23 cellular contexts compared by ENCODE assay signal in the genomic region with DNA sequence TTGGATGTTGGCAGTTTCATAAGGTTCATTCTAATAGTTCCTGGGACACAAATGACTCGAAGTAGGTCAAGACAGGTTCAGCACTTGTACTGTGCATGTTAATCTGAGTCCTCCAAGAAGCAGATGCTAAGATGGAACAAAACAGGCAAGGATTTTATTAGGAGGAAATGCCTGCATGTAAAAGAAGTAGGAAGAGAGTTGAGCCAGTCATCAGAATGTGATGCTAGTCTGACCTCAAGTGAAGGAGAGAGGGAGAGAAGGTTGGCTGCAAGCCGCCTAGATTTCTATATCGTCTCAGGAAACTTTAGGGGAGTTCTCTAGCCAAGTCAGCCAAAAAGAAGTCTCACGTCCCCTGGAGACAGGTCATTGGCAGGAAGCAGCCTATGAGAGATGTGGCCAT.
A peak's percentile ranks its signal among the peaks of the same experiment; 100 is the strongest.
DNase-seq lines count a peak whose midpoint lies in the region; ATAC-seq and TF ChIP-seq lines count a peak whose summit lies in the region.
"Had no signal": no experiment of that assay in that cellular context is flagged by ENCODE, and none has a peak within 500 bp of the region (broad histone marks: within the 10 kb centered on the region; RNA-seq: fewer than 3 reads in every experiment).

No MANE protein-coding gene starts in this region.

- H3K27me3 ChIP-seq in GM23338 (ENCODE audit: insufficient read depth), result no peaks in the 10 kb centered on the region
- H3K27me3 ChIP-seq: stomach had no signal

- WGBS in lower leg skin, 2 donors, result 55 to 62% methylated on average over 4 of the region's 4 CpGs

- H3K79me2 ChIP-seq in GM23338 (replicated peaks; ENCODE audit: insufficient read depth), result no peaks in the 10 kb centered on the region

- ATAC-seq in GM23338, result no peak
- ATAC-seq in stimulated activated naive B cell treated with anti-CD40 and anti-IgM and Interleukin-4, amounts not matched to agents 10 μg/mL and 1 μg/mL and 100 μg/mL, for 72 hours (replicated peaks), result no peak
- ATAC-seq in activated T-cell treated with anti-CD3 and anti-CD28 coated beads, Interleukin-2, amount 50 U/mL, for 72 hours (replicated peaks in 1 of 2), result no peak
- ATAC-seq: activated CD4-positive, alpha-beta T cell treated with anti-CD3 and anti-CD28 coated beads for 36 hours; activated CD8-positive, alpha-beta memory T cell treated with anti-CD3 and anti-CD28 coated beads, Interleukin-2, amount 10 ng/mL, durations not matched to agents 7 days and 5 days; esophagus mucosa; natural killer cell treated with Interleukin-12 subunit alpha and Interleukin-12 subunit beta and Interleukin-15 and Interleukin-18, amount 100 ng/mL, for 72 hours had no signal

- H3K9me3 Mint-ChIP-seq in GM23338, result peaks cover 3% of the 10 kb centered on the region; the same call in 1 of the 3 replicates
- H3K9me3 Mint-ChIP-seq in stimulated activated naive B cell treated with anti-CD40 and anti-IgM and Interleukin-4, amounts not matched to agents 10 μg/mL and 1 μg/mL and 100 μg/mL, for 72 hours, result peaks cover 0 to 3% of the 10 kb centered on the region in 2 donors
- H3K9me3 Mint-ChIP-seq in activated T-cell treated with anti-CD3 and anti-CD28 coated beads, Interleukin-2, amount 50 U/mL, for 72 hours, result no peaks in the 10 kb centered on the region
- H3K9me3 Mint-ChIP-seq: activated T-helper 2 cell treated with anti-CD3 and anti-CD28 coated beads, Interferon-gamma antibody, Interleukin-2, Interleukin-4, amounts not matched to agents 10 μg/mL and 5 μg/mL and 100 μg/mL, durations not matched to agents 14 hours and 24 hours and 36 hours had no signal

- H3K4me3 ChIP-seq in GM23338 (no peak overlapping the region), cardiac fibroblast (replicated peaks in 1 of 2; ENCODE audit: low read depth in 2 of 2, low read length in 2 of 2) (no peak overlapping the region), lower leg skin (ENCODE audit: low read depth, poor library complexity, severe bottlenecking) (no peak overlapping the region)
- H3K4me3 ChIP-seq: stomach had no signal

- H3K9me2 ChIP-seq in GM23338 (ENCODE audit: insufficient read depth), result peaks cover 4% of the 10 kb centered on the region

- intact Hi-C loops in lower leg skin (cut with DNase I; ENCODE audit: low total_unique reads), result no loop called here

- H3F3A ChIP-seq in GM23338 (replicated peaks; ENCODE audit: low read depth), result no peaks in the 10 kb centered on the region

- H3K4me2 ChIP-seq in GM23338, result no peak overlapping the region

- no peaks in the 10 kb centered on the region for H3K36me3 Mint-ChIP-seq in GM23338 (ENCODE audit: low read depth)
- no peaks in the 10 kb centered on the region for H3K36me3 Mint-ChIP-seq in stimulated activated naive B cell treated with anti-CD40 and anti-IgM and Interleukin-4, amounts not matched to agents 10 μg/mL and 1 μg/mL and 100 μg/mL, for 72 hours
- no peaks in the 10 kb centered on the region for H3K36me3 Mint-ChIP-seq in activated T-cell treated with anti-CD3 and anti-CD28 coated beads, Interleukin-2, amount 50 U/mL, for 72 hours (ENCODE audit: insufficient read depth in 2 of 2)
- H3K36me3 Mint-ChIP-seq: activated CD8-positive, alpha-beta memory T cell treated with anti-CD3 and anti-CD28 coated beads, Interleukin-2, amount 10 ng/mL, durations not matched to agents 7 days and 5 days; CD4-positive, alpha-beta memory T cell; natural killer cell treated with Interleukin-12 subunit alpha and Interleukin-12 subunit beta and Interleukin-15 and Interleukin-18, amount 100 ng/mL, for 72 hours had no signal

- DNase-seq in AG08395 (ENCODE audit: low spot score) (peak; percentile 50), GM23338 (ENCODE audit: low spot score) (no peak), cardiac fibroblast (ENCODE audit: low read depth in 2 of 2) (peak; percentile 28 to 38), midbrain (lab: John Stamatoyannopoulos, UW) (peak; percentile 67), D341Med (ENCODE audit: low spot score) (no peak), lower leg skin (ENCODE audit: low spot score in 2 of 2) (no peak)
- DNase-seq in stimulated activated naive B cell treated with anti-CD40 and anti-IgM and Interleukin-4, amounts not matched to agents 10 μg/mL and 1 μg/mL and 100 μg/mL, for 72 hours, result no peak
- no peak for DNase-seq in activated T-cell treated with anti-CD3 and anti-CD28 coated beads, Interleukin-2, amount 50 U/mL, for 72 hours
- DNase-seq: ACHN; activated CD4-positive, alpha-beta T cell treated with anti-CD3 and anti-CD28 coated beads for 36 hours; activated CD8-positive, alpha-beta memory T cell treated with anti-CD3 and anti-CD28 coated beads, Interleukin-2, amount 10 ng/mL, durations not matched to agents 7 days and 5 days; CD4-positive, alpha-beta memory T cell; hypothalamus; kidney; NCI-H1417; NCI-H526; posterior cingulate gyrus; stimulated activated CD4-positive, alpha-beta T cell treated with anti-CD3 and anti-CD28 coated beads, Interleukin-2, amount 100 ng/mL, for 24 hours; stomach had no signal

- H3K36me3 ChIP-seq in GM23338 (ENCODE audit: insufficient read depth), result no peaks in the 10 kb centered on the region
- H3K36me3 ChIP-seq: stomach had no signal

- H3K4me3 Mint-ChIP-seq in GM23338, result no peak overlapping the region
- H3K4me3 Mint-ChIP-seq in stimulated activated naive B cell treated with anti-CD40 and anti-IgM and Interleukin-4, amounts not matched to agents 10 μg/mL and 1 μg/mL and 100 μg/mL, for 72 hours, result no peak overlapping the region
- no peak overlapping the region for H3K4me3 Mint-ChIP-seq in activated T-cell treated with anti-CD3 and anti-CD28 coated beads, Interleukin-2, amount 50 U/mL, for 72 hours
- H3K4me3 Mint-ChIP-seq: activated CD4-positive, alpha-beta T cell treated with anti-CD3 and anti-CD28 coated beads for 36 hours; activated CD8-positive, alpha-beta memory T cell treated with anti-CD3 and anti-CD28 coated beads, Interleukin-2, amount 10 ng/mL, durations not matched to agents 7 days and 5 days; CD4-positive, alpha-beta memory T cell; central memory CD8-positive, alpha-beta T cell; natural killer cell treated with Interleukin-12 subunit alpha and Interleukin-12 subunit beta and Interleukin-15 and Interleukin-18, amount 100 ng/mL, for 72 hours had no signal

- no peaks in the 10 kb centered on the region for H3K4me1 ChIP-seq in GM23338 (ENCODE audit: insufficient read depth)
- H3K4me1 ChIP-seq: stomach had no signal

- H4K20me1 ChIP-seq in GM23338 (replicated peaks; ENCODE audit: insufficient read depth), result no peaks in the 10 kb centered on the region

- TF ChIP-seq CTCF in GM23338 (conservative IDR thresholded peaks at IDR 0.05; ENCODE audit: low read depth in 2 of 2) (no peak), cardiac fibroblast (IDR thresholded peaks at IDR 0.05; ENCODE audit: low read depth, low read length) (no peak), lower leg skin (IDR thresholded peaks at IDR 0.05) (no peak)

- no peak overlapping the region for H3K27ac Mint-ChIP-seq in GM23338
- H3K27ac Mint-ChIP-seq in stimulated activated naive B cell treated with anti-CD40 and anti-IgM and Interleukin-4, amounts not matched to agents 10 μg/mL and 1 μg/mL and 100 μg/mL, for 72 hours, result no peak overlapping the region
- no peak overlapping the region for H3K27ac Mint-ChIP-seq in activated T-cell treated with anti-CD3 and anti-CD28 coated beads, Interleukin-2, amount 50 U/mL, for 72 hours
- H3K27ac Mint-ChIP-seq: activated CD4-positive, alpha-beta T cell treated with anti-CD3 and anti-CD28 coated beads for 36 hours; activated CD8-positive, alpha-beta memory T cell treated with anti-CD3 and anti-CD28 coated beads, Interleukin-2, amount 10 ng/mL, durations not matched to agents 7 days and 5 days; activated T-helper 2 cell treated with anti-CD3 and anti-CD28 coated beads, Interferon-gamma antibody, Interleukin-2, Interleukin-4, amounts not matched to agents 10 μg/mL and 5 μg/mL and 100 μg/mL, durations not matched to agents 14 hours and 24 hours and 36 hours; CD4-positive, alpha-beta memory T cell; natural killer cell treated with Interleukin-12 subunit alpha and Interleukin-12 subunit beta and Interleukin-15 and Interleukin-18, amount 100 ng/mL, for 72 hours had no signal

- H3K27ac ChIP-seq in GM23338 (ENCODE audit: low read depth), result no peak overlapping the region
- H3K27ac ChIP-seq: stomach had no signal

- H3K27me3 Mint-ChIP-seq in GM23338 (ENCODE audit: insufficient read depth, low read depth, poor library complexity), result no peaks in the 10 kb centered on the region
- no peaks in the 10 kb centered on the region for H3K27me3 Mint-ChIP-seq in stimulated activated naive B cell treated with anti-CD40 and anti-IgM and Interleukin-4, amounts not matched to agents 10 μg/mL and 1 μg/mL and 100 μg/mL, for 72 hours
- no peaks in the 10 kb centered on the region for H3K27me3 Mint-ChIP-seq in activated T-cell treated with anti-CD3 and anti-CD28 coated beads, Interleukin-2, amount 50 U/mL, for 72 hours (ENCODE audit: low read depth)
- H3K27me3 Mint-ChIP-seq: activated CD4-positive, alpha-beta T cell treated with anti-CD3 and anti-CD28 coated beads for 36 hours; activated CD8-positive, alpha-beta memory T cell treated with anti-CD3 and anti-CD28 coated beads, Interleukin-2, amount 10 ng/mL, durations not matched to agents 7 days and 5 days; central memory CD8-positive, alpha-beta T cell; natural killer cell treated with Interleukin-12 subunit alpha and Interleukin-12 subunit beta and Interleukin-15 and Interleukin-18, amount 100 ng/mL, for 72 hours had no signal

- TF ChIP-seq POLR2A in lower leg skin (IDR thresholded peaks at IDR 0.05), result no peak

- peak overlapping the region; percentile 29; the same call in 1 of the 2 replicates for H2AFZ ChIP-seq in GM23338

- H3K4me1 Mint-ChIP-seq in GM23338, result no peaks in the 10 kb centered on the region
- no peaks in the 10 kb centered on the region for H3K4me1 Mint-ChIP-seq in stimulated activated naive B cell treated with anti-CD40 and anti-IgM and Interleukin-4, amounts not matched to agents 10 μg/mL and 1 μg/mL and 100 μg/mL, for 72 hours
- H3K4me1 Mint-ChIP-seq in activated T-cell treated with anti-CD3 and anti-CD28 coated beads, Interleukin-2, amount 50 U/mL, for 72 hours (ENCODE audit: low read depth), result no peaks in the 10 kb centered on the region
- H3K4me1 Mint-ChIP-seq: activated CD4-positive, alpha-beta T cell treated with anti-CD3 and anti-CD28 coated beads for 36 hours; activated CD8-positive, alpha-beta memory T cell treated with anti-CD3 and anti-CD28 coated beads, Interleukin-2, amount 10 ng/mL, durations not matched to agents 7 days and 5 days; CD4-positive, alpha-beta memory T cell; central memory CD8-positive, alpha-beta T cell had no signal

TF ChIP-seq in GM23338, 12 proteins besides CTCF, POLR2A, EP300 and RAD21 (continues in another document):
- TF ChIP-seq EZH2 (IDR thresholded peaks at IDR 0.05; ENCODE audit: low read depth, unreplicated experiment), result no peak

Comparison
In these comparisons a context has a peak if more than half of its experiments do, and no peak if none do; other contexts are left out.
1. DNase-seq: peak in AG08395 (single experiment), cardiac fibroblast (2 of 2) and midbrain (single experiment); none in GM23338 (single experiment), stimulated activated naive B cell treated with anti-CD40 and anti-IgM and Interleukin-4, amounts not matched to agents 10 μg/mL and 1 μg/mL and 100 μg/mL, for 72 hours (single experiment), activated T-cell treated with anti-CD3 and anti-CD28 coated beads, Interleukin-2, amount 50 U/mL, for 72 hours (0 of 2), D341Med (single experiment) and lower leg skin (0 of 2).